ENCODE assay signal across 1 cellular context in the genomic region with DNA sequence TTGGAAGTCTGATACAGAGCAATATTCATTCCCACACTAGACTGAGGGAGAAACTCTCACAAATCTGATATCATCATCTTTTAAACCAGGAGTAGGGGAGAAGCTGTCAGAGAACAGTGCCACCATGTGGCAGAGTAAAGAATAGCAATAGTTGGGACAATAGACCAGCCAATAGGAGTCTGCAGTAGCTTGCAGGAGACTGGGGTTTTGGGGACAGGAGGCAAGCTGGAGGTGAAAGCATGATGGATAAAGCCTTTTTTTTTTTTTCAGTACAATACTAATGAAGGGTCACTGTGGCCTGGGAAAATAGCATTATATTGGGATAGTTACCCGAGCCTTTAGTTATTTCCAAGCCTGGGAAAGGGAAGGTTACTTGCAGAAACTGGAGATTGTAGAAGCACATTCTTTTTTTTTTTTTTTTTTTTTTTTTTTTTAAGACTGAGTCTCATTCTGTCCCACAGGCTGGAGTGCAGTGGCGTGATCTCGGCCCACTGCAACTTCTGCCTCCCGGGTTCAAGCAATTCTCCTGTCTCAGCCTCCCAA.
TF ChIP-seq lines count a peak whose summit lies in the region.

No MANE protein-coding gene starts in this region.

TF ChIP-seq in WTC11, 78 proteins besides CTCF, POLR2A, EP300 and RAD21 (continued from another document):
- TF ChIP-seq, protein P1, sequence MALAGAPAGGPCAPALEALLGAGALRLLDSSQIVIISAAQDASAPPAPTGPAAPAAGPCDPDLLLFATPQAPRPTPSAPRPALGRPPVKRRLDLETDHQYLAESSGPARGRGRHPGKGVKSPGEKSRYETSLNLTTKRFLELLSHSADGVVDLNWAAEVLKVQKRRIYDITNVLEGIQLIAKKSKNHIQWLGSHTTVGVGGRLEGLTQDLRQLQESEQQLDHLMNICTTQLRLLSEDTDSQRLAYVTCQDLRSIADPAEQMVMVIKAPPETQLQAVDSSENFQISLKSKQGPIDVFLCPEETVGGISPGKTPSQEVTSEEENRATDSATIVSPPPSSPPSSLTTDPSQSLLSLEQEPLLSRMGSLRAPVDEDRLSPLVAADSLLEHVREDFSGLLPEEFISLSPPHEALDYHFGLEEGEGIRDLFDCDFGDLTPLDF (CRISPR knock-in tag; IDR thresholded peaks at IDR 0.05), result no peak
- TF ChIP-seq TEAD4 (CRISPR knock-in tag; IDR thresholded peaks at IDR 0.05), result no peak
- TF ChIP-seq, protein P2, sequence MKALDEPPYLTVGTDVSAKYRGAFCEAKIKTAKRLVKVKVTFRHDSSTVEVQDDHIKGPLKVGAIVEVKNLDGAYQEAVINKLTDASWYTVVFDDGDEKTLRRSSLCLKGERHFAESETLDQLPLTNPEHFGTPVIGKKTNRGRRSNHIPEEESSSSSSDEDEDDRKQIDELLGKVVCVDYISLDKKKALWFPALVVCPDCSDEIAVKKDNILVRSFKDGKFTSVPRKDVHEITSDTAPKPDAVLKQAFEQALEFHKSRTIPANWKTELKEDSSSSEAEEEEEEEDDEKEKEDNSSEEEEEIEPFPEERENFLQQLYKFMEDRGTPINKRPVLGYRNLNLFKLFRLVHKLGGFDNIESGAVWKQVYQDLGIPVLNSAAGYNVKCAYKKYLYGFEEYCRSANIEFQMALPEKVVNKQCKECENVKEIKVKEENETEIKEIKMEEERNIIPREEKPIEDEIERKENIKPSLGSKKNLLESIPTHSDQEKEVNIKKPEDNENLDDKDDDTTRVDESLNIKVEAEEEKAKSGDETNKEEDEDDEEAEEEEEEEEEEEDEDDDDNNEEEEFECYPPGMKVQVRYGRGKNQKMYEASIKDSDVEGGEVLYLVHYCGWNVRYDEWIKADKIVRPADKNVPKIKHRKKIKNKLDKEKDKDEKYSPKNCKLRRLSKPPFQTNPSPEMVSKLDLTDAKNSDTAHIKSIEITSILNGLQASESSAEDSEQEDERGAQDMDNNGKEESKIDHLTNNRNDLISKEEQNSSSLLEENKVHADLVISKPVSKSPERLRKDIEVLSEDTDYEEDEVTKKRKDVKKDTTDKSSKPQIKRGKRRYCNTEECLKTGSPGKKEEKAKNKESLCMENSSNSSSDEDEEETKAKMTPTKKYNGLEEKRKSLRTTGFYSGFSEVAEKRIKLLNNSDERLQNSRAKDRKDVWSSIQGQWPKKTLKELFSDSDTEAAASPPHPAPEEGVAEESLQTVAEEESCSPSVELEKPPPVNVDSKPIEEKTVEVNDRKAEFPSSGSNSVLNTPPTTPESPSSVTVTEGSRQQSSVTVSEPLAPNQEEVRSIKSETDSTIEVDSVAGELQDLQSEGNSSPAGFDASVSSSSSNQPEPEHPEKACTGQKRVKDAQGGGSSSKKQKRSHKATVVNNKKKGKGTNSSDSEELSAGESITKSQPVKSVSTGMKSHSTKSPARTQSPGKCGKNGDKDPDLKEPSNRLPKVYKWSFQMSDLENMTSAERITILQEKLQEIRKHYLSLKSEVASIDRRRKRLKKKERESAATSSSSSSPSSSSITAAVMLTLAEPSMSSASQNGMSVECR (CRISPR knock-in tag; IDR thresholded peaks at IDR 0.05; ENCODE audit: borderline replicate concordance), result no peak
- TF ChIP-seq, protein P3, sequence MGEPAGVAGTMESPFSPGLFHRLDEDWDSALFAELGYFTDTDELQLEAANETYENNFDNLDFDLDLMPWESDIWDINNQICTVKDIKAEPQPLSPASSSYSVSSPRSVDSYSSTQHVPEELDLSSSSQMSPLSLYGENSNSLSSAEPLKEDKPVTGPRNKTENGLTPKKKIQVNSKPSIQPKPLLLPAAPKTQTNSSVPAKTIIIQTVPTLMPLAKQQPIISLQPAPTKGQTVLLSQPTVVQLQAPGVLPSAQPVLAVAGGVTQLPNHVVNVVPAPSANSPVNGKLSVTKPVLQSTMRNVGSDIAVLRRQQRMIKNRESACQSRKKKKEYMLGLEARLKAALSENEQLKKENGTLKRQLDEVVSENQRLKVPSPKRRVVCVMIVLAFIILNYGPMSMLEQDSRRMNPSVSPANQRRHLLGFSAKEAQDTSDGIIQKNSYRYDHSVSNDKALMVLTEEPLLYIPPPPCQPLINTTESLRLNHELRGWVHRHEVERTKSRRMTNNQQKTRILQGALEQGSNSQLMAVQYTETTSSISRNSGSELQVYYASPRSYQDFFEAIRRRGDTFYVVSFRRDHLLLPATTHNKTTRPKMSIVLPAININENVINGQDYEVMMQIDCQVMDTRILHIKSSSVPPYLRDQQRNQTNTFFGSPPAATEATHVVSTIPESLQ (CRISPR knock-in tag; IDR thresholded peaks at IDR 0.05), result no peak
- TF ChIP-seq, protein P4, sequence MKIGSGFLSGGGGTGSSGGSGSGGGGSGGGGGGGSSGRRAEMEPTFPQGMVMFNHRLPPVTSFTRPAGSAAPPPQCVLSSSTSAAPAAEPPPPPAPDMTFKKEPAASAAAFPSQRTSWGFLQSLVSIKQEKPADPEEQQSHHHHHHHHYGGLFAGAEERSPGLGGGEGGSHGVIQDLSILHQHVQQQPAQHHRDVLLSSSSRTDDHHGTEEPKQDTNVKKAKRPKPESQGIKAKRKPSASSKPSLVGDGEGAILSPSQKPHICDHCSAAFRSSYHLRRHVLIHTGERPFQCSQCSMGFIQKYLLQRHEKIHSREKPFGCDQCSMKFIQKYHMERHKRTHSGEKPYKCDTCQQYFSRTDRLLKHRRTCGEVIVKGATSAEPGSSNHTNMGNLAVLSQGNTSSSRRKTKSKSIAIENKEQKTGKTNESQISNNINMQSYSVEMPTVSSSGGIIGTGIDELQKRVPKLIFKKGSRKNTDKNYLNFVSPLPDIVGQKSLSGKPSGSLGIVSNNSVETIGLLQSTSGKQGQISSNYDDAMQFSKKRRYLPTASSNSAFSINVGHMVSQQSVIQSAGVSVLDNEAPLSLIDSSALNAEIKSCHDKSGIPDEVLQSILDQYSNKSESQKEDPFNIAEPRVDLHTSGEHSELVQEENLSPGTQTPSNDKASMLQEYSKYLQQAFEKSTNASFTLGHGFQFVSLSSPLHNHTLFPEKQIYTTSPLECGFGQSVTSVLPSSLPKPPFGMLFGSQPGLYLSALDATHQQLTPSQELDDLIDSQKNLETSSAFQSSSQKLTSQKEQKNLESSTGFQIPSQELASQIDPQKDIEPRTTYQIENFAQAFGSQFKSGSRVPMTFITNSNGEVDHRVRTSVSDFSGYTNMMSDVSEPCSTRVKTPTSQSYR (CRISPR knock-in tag; IDR thresholded peaks at IDR 0.05), result no peak
